ENCODE assay signal across 8 cellular contexts in the genomic region with DNA sequence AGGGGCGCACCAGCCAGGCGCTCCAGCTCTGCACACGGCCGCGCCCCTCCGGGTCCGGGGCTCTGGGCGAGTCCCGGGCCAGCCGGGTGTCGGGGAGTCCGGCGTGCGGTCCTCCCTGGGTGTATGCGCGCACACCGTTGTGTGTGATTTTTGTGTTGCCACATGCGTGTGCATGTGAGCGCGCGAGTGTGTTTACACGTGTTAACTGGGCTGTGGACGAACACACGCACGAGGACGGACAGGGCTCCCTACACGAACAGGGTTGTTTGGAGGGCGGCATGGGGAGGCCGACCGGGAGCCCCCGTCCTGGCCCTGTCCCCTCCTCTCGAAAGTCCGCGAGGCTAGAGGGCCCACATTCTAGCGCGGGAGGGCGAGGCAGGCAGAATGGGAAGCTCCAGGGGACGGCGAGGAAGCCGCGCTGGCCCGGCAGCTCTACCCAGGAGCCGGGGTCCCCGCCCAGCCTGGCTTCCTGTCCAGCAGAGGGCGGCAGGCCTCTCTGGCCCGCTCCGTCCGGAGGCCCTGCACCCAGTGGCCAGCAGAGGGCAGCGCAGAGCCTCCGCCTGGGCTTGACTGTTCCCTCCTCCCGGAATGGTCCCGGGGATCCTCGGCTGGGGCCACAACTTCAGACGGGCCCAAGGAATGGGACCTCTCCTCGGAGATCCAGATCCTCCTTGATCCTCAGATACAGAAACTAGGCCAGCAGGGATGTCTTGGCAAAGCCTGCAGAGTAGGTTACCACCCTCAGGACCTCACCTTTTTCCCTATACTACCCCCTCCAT. TPM values are rescaled to one million over a fixed set of nuclear protein-coding genes. Genes with fewer than 3 reads are reported as not detected.
DNase-seq lines count a peak whose midpoint lies in the region; ATAC-seq and TF ChIP-seq lines count a peak whose summit lies in the region.

No MANE protein-coding gene starts in this region.

- ATAC-seq in GM21423 (IDR thresholded peaks at IDR 0.05; ENCODE audit: unreplicated experiment): peak; percentile 72
- peak; percentile 92 to 98 (median 96) for ATAC-seq in heart right ventricle
- peak; percentile 96 to 98 for ATAC-seq in upper lobe of left lung (ENCODE audit: low FRiP score in 2 of 2)

- WGBS in adrenal gland, 4 donors: 0 to 1% (median 1%) methylated on average over 28 to 55 of the region's 55 CpGs; no CpG with 5 or more reads in 1 of the 4 donors
- 0% methylated on average over 52 to 55 of the region's 55 CpGs for WGBS in heart right ventricle, 2 donors
- WGBS in upper lobe of left lung, 2 donors: 0% methylated on average over 3 to 37 of the region's 55 CpGs

- peaks cover 5 to 10% of the 10 kb centered on the region in 2 donors for H3K4me1 ChIP-seq in adrenal gland (replicated peaks in 1 of 2)
- H3K4me1 ChIP-seq in heart right ventricle: peaks cover 3 to 37% (median 20%) of the 10 kb centered on the region in 9 donors
- peaks cover 14 to 37% (median 27%) of the 10 kb centered on the region in 4 donors for H3K4me1 ChIP-seq in upper lobe of left lung

- H3K4me3 ChIP-seq in adrenal gland (peak overlapping the region in 2 of 4 donors; percentile 35 to 55), heart right ventricle (peak overlapping the region; percentile 46 to 74 (median 60)), upper lobe of left lung (peak overlapping the region; percentile 2 to 58 (median 48))

- H3K36me3 ChIP-seq in adrenal gland (replicated peaks in 1 of 2) (no peaks in the 10 kb centered on the region), heart right ventricle (no peaks in the 10 kb centered on the region), upper lobe of left lung (no peaks in the 10 kb centered on the region)

- intact Hi-C loops in adrenal gland (cut with DNase I) (loop anchor here in 1 of 2 donors (5.0 kb wide), 1 partner anchor 189 kb away; no protein-coding TSS in a partner anchor), heart right ventricle (cut with DNase I) (loop anchor here in 6 of 10 donors (1.0 to 10.0 kb wide), 9 partner anchors 184 to 529 kb away; no protein-coding TSS in a partner anchor)

- TF ChIP-seq POLR2A in adrenal gland (IDR thresholded peaks at IDR 0.05): no peak
- no peak for TF ChIP-seq POLR2A in upper lobe of left lung (IDR thresholded peaks at IDR 0.05)

- TF ChIP-seq EP300 in upper lobe of left lung (IDR thresholded peaks at IDR 0.05): no peak

- H3K27me3 ChIP-seq in adrenal gland (peaks cover 20% of the 10 kb centered on the region), heart right ventricle (peaks cover 0 to 78% (median 37%) of the 10 kb centered on the region in 7 donors), upper lobe of left lung (peaks cover 2 to 47% (median 22%) of the 10 kb centered on the region in 4 donors)

- peak; percentile 81 for DNase-seq in COR-L47 (lab: John Stamatoyannopoulos, UW)
- DNase-seq in LoVo (ENCODE audit: low spot score): peak; percentile 93
- DNase-seq in SKM-1 (lab: John Stamatoyannopoulos, UW; ENCODE audit: unreplicated experiment): peak; percentile 44
- DNase-seq in adrenal gland: peak; percentile 79 to 92 (median 88)
- peak; percentile 90 to 91 for DNase-seq in heart right ventricle
- DNase-seq in pons (ENCODE audit: low spot score): peak; percentile 83
- DNase-seq in upper lobe of left lung: peak; percentile 88 to 96

- H3K27ac ChIP-seq in adrenal gland: no peak overlapping the region
- H3K27ac ChIP-seq in heart right ventricle: peak overlapping the region in 7 of 10 donors; percentile 10 to 57 (median 46)
- H3K27ac ChIP-seq in upper lobe of left lung: no peak overlapping the region

- H3K9me3 ChIP-seq in adrenal gland (replicated peaks in 1 of 3): no peaks in the 10 kb centered on the region
- H3K9me3 ChIP-seq in heart right ventricle: no peaks in the 10 kb centered on the region
- no peaks in the 10 kb centered on the region for H3K9me3 ChIP-seq in upper lobe of left lung

- TF ChIP-seq CTCF in adrenal gland (IDR thresholded peaks at IDR 0.05) (peak; percentile 98 to 100 (median 99)), heart right ventricle (IDR thresholded peaks at IDR 0.05) (peak in 7 of 9 donors; percentile 100), upper lobe of left lung (IDR thresholded peaks at IDR 0.05) (peak; percentile 97 to 100 (median 98))

RNA-seq across cellular contexts. Expression of gene LINGO1, which starts 0.6 kb away (rescaled TPM):
- total RNA-seq in adrenal gland: 1 to 10 TPM in 3 of 8 donors, under 1 TPM in 3, not detected in 2; 0.21 to 2.7 (median 0.96) TPM
- 1 to 10 TPM in 2 of 3 donors, under 1 TPM in 1; 0.37 to 1.7 (median 1.4) TPM for polyA plus RNA-seq in adrenal gland
- total RNA-seq in heart right ventricle: 1 to 10 TPM in 7 of 10 donors, under 1 TPM in 3; 0.70 to 2.2 (median 1.3) TPM
- 1 to 10 TPM; 1.3 to 2.7 TPM for polyA plus RNA-seq in heart right ventricle
- total RNA-seq in upper lobe of left lung: under 1 TPM in 4 of 6 donors, not detected in 2; 0.15 to 0.84 (median 0.43) TPM

Comparison
In these comparisons a context has a peak if more than half of its experiments do, and no peak if none do; other contexts are left out.
1. H3K27ac ChIP-seq: peak in heart right ventricle (7 of 10); none in adrenal gland (0 of 5) and upper lobe of left lung (0 of 4).
2. Peak in every context shown above with its lines, with median percentiles within 50 percentile points of each other: DNase-seq, ATAC-seq and CTCF ChIP-seq.